In the genomic region with DNA sequence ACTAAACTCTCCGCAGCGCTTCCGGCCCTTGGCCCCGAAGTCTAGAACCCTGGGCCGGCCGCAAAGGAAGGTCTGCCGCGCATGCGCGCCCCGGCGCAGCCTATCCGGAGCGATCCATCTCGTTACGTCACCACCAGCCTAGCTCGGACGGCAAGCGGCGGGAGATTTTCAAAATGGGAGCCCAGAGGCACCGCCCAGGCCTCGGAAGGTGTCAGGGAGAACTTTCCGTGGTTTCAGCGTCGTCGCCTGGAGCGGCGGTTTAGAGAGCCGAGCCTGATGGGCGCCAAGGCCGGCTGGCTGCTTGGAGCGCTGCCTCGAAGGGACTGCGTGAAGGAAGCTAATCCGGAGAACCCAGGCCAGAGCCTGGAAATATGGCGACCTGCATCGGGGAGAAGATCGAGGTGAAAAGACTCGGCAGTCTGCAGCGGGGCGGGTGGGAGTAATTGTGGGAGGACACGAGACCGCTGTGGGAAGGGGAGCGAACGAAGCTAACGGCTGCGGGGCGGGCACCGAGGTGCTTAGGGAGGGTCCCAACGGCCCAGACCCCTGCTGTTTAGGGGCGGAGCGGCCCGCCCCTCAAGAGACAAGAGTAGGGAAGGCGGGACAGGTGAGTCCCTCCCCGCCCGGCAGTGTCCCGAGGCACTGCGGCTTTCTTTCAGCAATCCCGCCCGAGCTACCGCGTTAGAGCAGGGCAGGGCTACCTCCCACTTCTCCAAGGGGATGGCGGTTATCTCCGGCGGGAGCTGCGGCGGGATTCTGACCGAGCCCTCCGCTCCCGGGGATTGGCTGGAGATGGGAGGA, we compare ENCODE assay signal across 1 cellular context.
TF ChIP-seq lines count a peak whose summit lies in the region.

TSS of gene PLK4 (plus strand) at position 130 of the 801 bp plus-strand sequence. CDS start at position 372, 242 bp downstream.

TF ChIP-seq in K562, 482 proteins besides CTCF, POLR2A, EP300 and RAD21 (continued from another document and continues in another):
- TF ChIP-seq, protein P1, sequence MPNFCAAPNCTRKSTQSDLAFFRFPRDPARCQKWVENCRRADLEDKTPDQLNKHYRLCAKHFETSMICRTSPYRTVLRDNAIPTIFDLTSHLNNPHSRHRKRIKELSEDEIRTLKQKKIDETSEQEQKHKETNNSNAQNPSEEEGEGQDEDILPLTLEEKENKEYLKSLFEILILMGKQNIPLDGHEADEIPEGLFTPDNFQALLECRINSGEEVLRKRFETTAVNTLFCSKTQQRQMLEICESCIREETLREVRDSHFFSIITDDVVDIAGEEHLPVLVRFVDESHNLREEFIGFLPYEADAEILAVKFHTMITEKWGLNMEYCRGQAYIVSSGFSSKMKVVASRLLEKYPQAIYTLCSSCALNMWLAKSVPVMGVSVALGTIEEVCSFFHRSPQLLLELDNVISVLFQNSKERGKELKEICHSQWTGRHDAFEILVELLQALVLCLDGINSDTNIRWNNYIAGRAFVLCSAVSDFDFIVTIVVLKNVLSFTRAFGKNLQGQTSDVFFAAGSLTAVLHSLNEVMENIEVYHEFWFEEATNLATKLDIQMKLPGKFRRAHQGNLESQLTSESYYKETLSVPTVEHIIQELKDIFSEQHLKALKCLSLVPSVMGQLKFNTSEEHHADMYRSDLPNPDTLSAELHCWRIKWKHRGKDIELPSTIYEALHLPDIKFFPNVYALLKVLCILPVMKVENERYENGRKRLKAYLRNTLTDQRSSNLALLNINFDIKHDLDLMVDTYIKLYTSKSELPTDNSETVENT (CRISPR knock-in tag; IDR thresholded peaks at IDR 0.05): 0 out of 2 replicates have a peak, but pooled peaks have one; percentile 24
- no peak for TF ChIP-seq RFX7 (CRISPR knock-in tag; IDR thresholded peaks at IDR 0.05)
- no peak for TF ChIP-seq NR2F6 (CRISPR knock-in tag; IDR thresholded peaks at IDR 0.05)
- TF ChIP-seq ARHGAP35 (IDR thresholded peaks at IDR 0.05; ENCODE audit: partially characterized antibody): no peak
- no peak for TF ChIP-seq ZZZ3 (IDR thresholded peaks at IDR 0.05)
- TF ChIP-seq, protein P2, sequence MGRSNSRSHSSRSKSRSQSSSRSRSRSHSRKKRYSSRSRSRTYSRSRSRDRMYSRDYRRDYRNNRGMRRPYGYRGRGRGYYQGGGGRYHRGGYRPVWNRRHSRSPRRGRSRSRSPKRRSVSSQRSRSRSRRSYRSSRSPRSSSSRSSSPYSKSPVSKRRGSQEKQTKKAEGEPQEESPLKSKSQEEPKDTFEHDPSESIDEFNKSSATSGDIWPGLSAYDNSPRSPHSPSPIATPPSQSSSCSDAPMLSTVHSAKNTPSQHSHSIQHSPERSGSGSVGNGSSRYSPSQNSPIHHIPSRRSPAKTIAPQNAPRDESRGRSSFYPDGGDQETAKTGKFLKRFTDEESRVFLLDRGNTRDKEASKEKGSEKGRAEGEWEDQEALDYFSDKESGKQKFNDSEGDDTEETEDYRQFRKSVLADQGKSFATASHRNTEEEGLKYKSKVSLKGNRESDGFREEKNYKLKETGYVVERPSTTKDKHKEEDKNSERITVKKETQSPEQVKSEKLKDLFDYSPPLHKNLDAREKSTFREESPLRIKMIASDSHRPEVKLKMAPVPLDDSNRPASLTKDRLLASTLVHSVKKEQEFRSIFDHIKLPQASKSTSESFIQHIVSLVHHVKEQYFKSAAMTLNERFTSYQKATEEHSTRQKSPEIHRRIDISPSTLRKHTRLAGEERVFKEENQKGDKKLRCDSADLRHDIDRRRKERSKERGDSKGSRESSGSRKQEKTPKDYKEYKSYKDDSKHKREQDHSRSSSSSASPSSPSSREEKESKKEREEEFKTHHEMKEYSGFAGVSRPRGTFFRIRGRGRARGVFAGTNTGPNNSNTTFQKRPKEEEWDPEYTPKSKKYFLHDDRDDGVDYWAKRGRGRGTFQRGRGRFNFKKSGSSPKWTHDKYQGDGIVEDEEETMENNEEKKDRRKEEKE (IDR thresholded peaks at IDR 0.05; ENCODE audit: borderline replicate concordance in 1 of 2, control insufficient read depth in 1 of 2, low read depth in 2 of 2, low read length in 1 of 2): no peak; a peak in 1 of 4 replicates
- no peak for TF ChIP-seq ASH1L (IDR thresholded peaks at IDR 0.05; ENCODE audit: borderline replicate concordance, low read depth, partially characterized antibody)
- peak; percentile 25; the same call in 1 of the 2 replicates for TF ChIP-seq TEAD4 (IDR thresholded peaks at IDR 0.05; ENCODE audit: low read length)
- no peak for TF ChIP-seq TEAD4 (CRISPR knock-in tag; IDR thresholded peaks at IDR 0.05; ENCODE audit: borderline replicate concordance)
- TF ChIP-seq TRIM24 (IDR thresholded peaks at IDR 0.05): 0 out of 4 replicates have a peak, but pooled peaks of 1 of the 2 experiments have one; percentile 8
- no peak for TF ChIP-seq TSHZ1 (CRISPR knock-in tag; IDR thresholded peaks at IDR 0.05)
- TF ChIP-seq MCM3 (IDR thresholded peaks at IDR 0.05): no peak
- TF ChIP-seq ZNF174 (CRISPR knock-in tag; IDR thresholded peaks at IDR 0.05): no peak
- TF ChIP-seq FOXK1 (CRISPR knock-in tag; IDR thresholded peaks at IDR 0.05; ENCODE audit: borderline replicate concordance): no peak; the same call in 1 of the 2 replicates
- no peak for TF ChIP-seq HEY1 (CRISPR knock-in tag; IDR thresholded peaks at IDR 0.05; ENCODE audit: borderline replicate concordance)
- TF ChIP-seq ZNF175 (CRISPR knock-in tag; IDR thresholded peaks at IDR 0.05; ENCODE audit: low read depth): peak; percentile 49; the same call in 1 of the 2 replicates
- TF ChIP-seq PATZ1 (CRISPR knock-in tag; IDR thresholded peaks at IDR 0.05; ENCODE audit: borderline replicate concordance): no peak
- TF ChIP-seq FUS (optimal IDR thresholded peaks at IDR 0.05; ENCODE audit: low read depth, low read length): no peak
- TF ChIP-seq FOXM1 (IDR thresholded peaks at IDR 0.05; ENCODE audit: low read depth): peak; percentile 68
- no peak for TF ChIP-seq FOXM1 (CRISPR knock-in tag; IDR thresholded peaks at IDR 0.05; ENCODE audit: low read depth)
- TF ChIP-seq TAF1 (IDR thresholded peaks at IDR 0.05; ENCODE audit: control insufficient read depth, extremely low read depth, insufficient read depth, low read length, severe bottlenecking): peak; percentile 77
- peak; percentile 73 for TF ChIP-seq TAF7 (tag; IDR thresholded peaks at IDR 0.05)
- TF ChIP-seq FOXP4 (CRISPR knock-in tag; IDR thresholded peaks at IDR 0.05; ENCODE audit: borderline replicate concordance): no peak
- TF ChIP-seq, protein P3, sequence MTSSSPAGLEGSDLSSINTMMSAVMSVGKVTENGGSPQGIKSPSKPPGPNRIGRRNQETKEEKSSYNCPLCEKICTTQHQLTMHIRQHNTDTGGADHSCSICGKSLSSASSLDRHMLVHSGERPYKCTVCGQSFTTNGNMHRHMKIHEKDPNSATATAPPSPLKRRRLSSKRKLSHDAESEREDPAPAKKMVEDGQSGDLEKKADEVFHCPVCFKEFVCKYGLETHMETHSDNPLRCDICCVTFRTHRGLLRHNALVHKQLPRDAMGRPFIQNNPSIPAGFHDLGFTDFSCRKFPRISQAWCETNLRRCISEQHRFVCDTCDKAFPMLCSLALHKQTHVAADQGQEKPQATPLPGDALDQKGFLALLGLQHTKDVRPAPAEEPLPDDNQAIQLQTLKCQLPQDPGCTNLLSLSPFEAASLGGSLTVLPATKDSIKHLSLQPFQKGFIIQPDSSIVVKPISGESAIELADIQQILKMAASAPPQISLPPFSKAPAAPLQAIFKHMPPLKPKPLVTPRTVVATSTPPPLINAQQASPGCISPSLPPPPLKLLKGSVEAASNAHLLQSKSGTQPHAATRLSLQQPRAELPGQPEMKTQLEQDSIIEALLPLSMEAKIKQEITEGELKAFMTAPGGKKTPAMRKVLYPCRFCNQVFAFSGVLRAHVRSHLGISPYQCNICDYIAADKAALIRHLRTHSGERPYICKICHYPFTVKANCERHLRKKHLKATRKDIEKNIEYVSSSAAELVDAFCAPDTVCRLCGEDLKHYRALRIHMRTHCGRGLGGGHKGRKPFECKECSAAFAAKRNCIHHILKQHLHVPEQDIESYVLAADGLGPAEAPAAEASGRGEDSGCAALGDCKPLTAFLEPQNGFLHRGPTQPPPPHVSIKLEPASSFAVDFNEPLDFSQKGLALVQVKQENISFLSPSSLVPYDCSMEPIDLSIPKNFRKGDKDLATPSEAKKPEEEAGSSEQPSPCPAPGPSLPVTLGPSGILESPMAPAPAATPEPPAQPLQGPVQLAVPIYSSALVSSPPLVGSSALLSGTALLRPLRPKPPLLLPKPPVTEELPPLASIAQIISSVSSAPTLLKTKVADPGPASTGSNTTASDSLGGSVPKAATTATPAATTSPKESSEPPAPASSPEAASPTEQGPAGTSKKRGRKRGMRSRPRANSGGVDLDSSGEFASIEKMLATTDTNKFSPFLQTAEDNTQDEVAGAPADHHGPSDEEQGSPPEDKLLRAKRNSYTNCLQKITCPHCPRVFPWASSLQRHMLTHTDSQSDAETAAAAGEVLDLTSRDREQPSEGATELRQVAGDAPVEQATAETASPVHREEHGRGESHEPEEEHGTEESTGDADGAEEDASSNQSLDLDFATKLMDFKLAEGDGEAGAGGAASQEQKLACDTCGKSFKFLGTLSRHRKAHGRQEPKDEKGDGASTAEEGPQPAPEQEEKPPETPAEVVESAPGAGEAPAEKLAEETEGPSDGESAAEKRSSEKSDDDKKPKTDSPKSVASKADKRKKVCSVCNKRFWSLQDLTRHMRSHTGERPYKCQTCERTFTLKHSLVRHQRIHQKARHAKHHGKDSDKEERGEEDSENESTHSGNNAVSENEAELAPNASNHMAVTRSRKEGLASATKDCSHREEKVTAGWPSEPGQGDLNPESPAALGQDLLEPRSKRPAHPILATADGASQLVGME (CRISPR knock-in tag; IDR thresholded peaks at IDR 0.05): no peak
- TF ChIP-seq GABPB2 (CRISPR knock-in tag; conservative IDR thresholded peaks at IDR 0.05): no peak
- TF ChIP-seq PCBP1 (IDR thresholded peaks at IDR 0.05; ENCODE audit: low read depth, low read length, poor library complexity, severe bottlenecking): no peak
- no peak; the same call in 1 of the 2 replicates for TF ChIP-seq DPF2 (IDR thresholded peaks at IDR 0.05)
- no peak for TF ChIP-seq ZEB2 (IDR thresholded peaks at IDR 0.05)
- TF ChIP-seq HDAC8 (tag; IDR thresholded peaks at IDR 0.05): no peak
- no peak for TF ChIP-seq ZFP36 (IDR thresholded peaks at IDR 0.05; ENCODE audit: low read depth, low read length, partially characterized antibody)
- TF ChIP-seq SRSF9 (IDR thresholded peaks at IDR 0.05; ENCODE audit: borderline replicate concordance, low read depth, low read length): no peak
- TF ChIP-seq HIVEP1 (CRISPR knock-in tag; IDR thresholded peaks at IDR 0.05): no peak
- TF ChIP-seq RHOXF2B (CRISPR knock-in tag; conservative IDR thresholded peaks at IDR 0.05): no peak
- TF ChIP-seq KLF13 (tag; IDR thresholded peaks at IDR 0.05; ENCODE audit: borderline replicate concordance, low read depth): 0 out of 2 replicates have a peak, but pooled peaks have one; percentile 21
- TF ChIP-seq XRCC3 (IDR thresholded peaks at IDR 0.05): no peak
- no peak for TF ChIP-seq ZNF699 (CRISPR knock-in tag; IDR thresholded peaks at IDR 0.05; ENCODE audit: insufficient replicate concordance)
